ENCODE assay signal across 11 cellular contexts in genomic region chr2:240698852-240699561, GRCh38. TPM values are rescaled to one million over a fixed set of nuclear protein-coding genes. Genes with fewer than 3 reads are reported as not detected.
A peak's percentile ranks its signal among the peaks of the same experiment; 100 is the strongest.
DNase-seq lines count a peak whose midpoint lies in the region; ATAC-seq, FAIRE-seq and TF ChIP-seq lines count a peak whose summit lies in the region.
"Not testable (repeated sequence)": the region's sequence is repeated elsewhere in the genome, so short reads cannot be mapped to it uniquely, and the experiment has no call there.
"Had no signal": no experiment of that assay in that cellular context is flagged by ENCODE, and none has a peak within 500 bp of the region (broad histone marks: within the 10 kb centered on the region; RNA-seq: fewer than 3 reads in every experiment).

No MANE protein-coding gene starts in this region.

- H3K9me3 Mint-ChIP-seq in activated T-helper 17 cell treated with anti-CD3 and anti-CD28 coated beads, Interleukin-2, amount 50 U/mL, for 72 hours; naive thymus-derived CD4-positive, alpha-beta T cell: not testable (repeated sequence)

- H3K4me1 Mint-ChIP-seq in activated T-helper 17 cell treated with anti-CD3 and anti-CD28 coated beads, Interleukin-2, amount 50 U/mL, for 72 hours; naive thymus-derived CD4-positive, alpha-beta T cell: not testable (repeated sequence)

- not testable (repeated sequence) for H4K20me1 ChIP-seq in keratinocyte (ENCODE audit: control insufficient read depth, extremely low read depth, insufficient read depth, low read length)

- H3K9me1 ChIP-seq in keratinocyte (ENCODE audit: control insufficient read depth, extremely low read depth, insufficient read depth, low read length) = not testable (repeated sequence)

- CTCF ChIA-PET in naive thymus-derived CD4-positive, alpha-beta T cell (lab: Charles Lee) = not testable (repeated sequence)

- H2AFZ ChIP-seq in keratinocyte (ENCODE audit: control insufficient read depth, low read length) = not testable (repeated sequence)

- H3K36me3 ChIP-seq in RWPE2 (ENCODE audit: low read depth); bronchial epithelial cell (ENCODE audit: control insufficient read depth, insufficient read depth, low read length); gastroesophageal sphincter; keratinocyte (ENCODE audit: control insufficient read depth in 2 of 2, extremely low read depth in 1 of 2, insufficient read depth in 2 of 2, low read length in 2 of 2); naive thymus-derived CD4-positive, alpha-beta T cell (ENCODE audit: control insufficient read depth in 2 of 3, insufficient read depth in 3 of 3, low read length in 3 of 3): not testable (repeated sequence)

- not testable (repeated sequence) for H3K9ac ChIP-seq in keratinocyte (ENCODE audit: control insufficient read depth, extremely low read depth, insufficient read depth, low read length)

- peak; percentile 42 for DNase-seq in RWPE2 (ENCODE audit: low spot score)
- not testable (repeated sequence) for DNase-seq in bronchial epithelial cell (ENCODE audit: low read depth); keratinocyte (ENCODE audit: low read depth, low spot score); sciatic nerve (ENCODE audit: low spot score)
- peak in 1 of 9 donors; percentile 1 for DNase-seq in naive thymus-derived CD4-positive, alpha-beta T cell

- H3K9me3 ChIP-seq in RWPE2 (ENCODE audit: severe bottlenecking); gastroesophageal sphincter; keratinocyte (ENCODE audit: control insufficient read depth, low read depth, low read length); naive thymus-derived CD4-positive, alpha-beta T cell (ENCODE audit: control insufficient read depth in 2 of 3, low read length in 3 of 3): not testable (repeated sequence)

- not testable (repeated sequence) for H3K4me3 ChIP-seq in RWPE2 (ENCODE audit: severe bottlenecking); bronchial epithelial cell (ENCODE audit: low read depth, low read length); gastroesophageal sphincter; keratinocyte (ENCODE audit: control insufficient read depth in 2 of 3, extremely low read depth in 1 of 3, insufficient read depth in 2 of 3, low read depth in 1 of 3, low read length in 3 of 3); naive thymus-derived CD4-positive, alpha-beta T cell (ENCODE audit: low read length)

- H3K4me1 ChIP-seq in RWPE2 (ENCODE audit: insufficient read depth, poor library complexity, severe bottlenecking); gastroesophageal sphincter; keratinocyte (ENCODE audit: control insufficient read depth, extremely low read depth, insufficient read depth, low read length); naive thymus-derived CD4-positive, alpha-beta T cell (ENCODE audit: control insufficient read depth in 2 of 2, insufficient read depth in 2 of 2, low read length in 2 of 2): not testable (repeated sequence)

- not testable (repeated sequence) for TF ChIP-seq CTCF in RWPE2 (IDR thresholded peaks at IDR 0.05; ENCODE audit: poor library complexity, severe bottlenecking); bronchial epithelial cell (IDR thresholded peaks at IDR 0.05; ENCODE audit: insufficient read depth, low read length, severe bottlenecking); gastroesophageal sphincter (IDR thresholded peaks at IDR 0.05); keratinocyte (optimal IDR thresholded peaks at IDR 0.05 in 1 of 3, IDR thresholded peaks at IDR 0.05 in 1 of 3, conservative IDR thresholded peaks at IDR 0.05 in 1 of 3; ENCODE audit: extremely low read depth in 1 of 3, insufficient read depth in 2 of 3, low read length in 3 of 3)

- not testable (repeated sequence) for H3K27me3 Mint-ChIP-seq in activated T-helper 17 cell treated with anti-CD3 and anti-CD28 coated beads, Interleukin-2, amount 50 U/mL, for 72 hours
- peaks cover 0 to 13% (median 7%) of the 10 kb centered on the region in 5 donors for H3K27me3 Mint-ChIP-seq in naive thymus-derived CD4-positive, alpha-beta T cell

- not testable (repeated sequence) for H3K36me3 Mint-ChIP-seq in activated T-helper 17 cell treated with anti-CD3 and anti-CD28 coated beads, Interleukin-2, amount 50 U/mL, for 72 hours (ENCODE audit: low read depth); naive thymus-derived CD4-positive, alpha-beta T cell

- FAIRE-seq in G401.6 (lab: Jason Lieb, UNC) = peak; percentile 69
- peak; percentile 97 for FAIRE-seq in bronchial epithelial cell (lab: Jason Lieb, UNC)
- peak; percentile 77 for FAIRE-seq in keratinocyte (lab: Jason Lieb, UNC)

- not testable (repeated sequence) for H3K4me3 Mint-ChIP-seq in activated T-helper 17 cell treated with anti-CD3 and anti-CD28 coated beads, Interleukin-2, amount 50 U/mL, for 72 hours; naive thymus-derived CD4-positive, alpha-beta T cell

- not testable (repeated sequence) for H3K27ac Mint-ChIP-seq in activated T-helper 17 cell treated with anti-CD3 and anti-CD28 coated beads, Interleukin-2, amount 50 U/mL, for 72 hours; naive thymus-derived CD4-positive, alpha-beta T cell

- TF ChIP-seq POLR2A in gastroesophageal sphincter (IDR thresholded peaks at IDR 0.05) = not testable (repeated sequence)

- not testable (repeated sequence) for TF ChIP-seq EP300 in gastroesophageal sphincter (IDR thresholded peaks at IDR 0.05)

- intact Hi-C loops in naive thymus-derived CD4-positive, alpha-beta T cell (cut with micrococcal nuclease); sciatic nerve (cut with DNase I): not testable (repeated sequence)

- not testable (repeated sequence) for ATAC-seq in RWPE2 (ENCODE audit: low read depth)
- peak; percentile 16 for ATAC-seq in activated T-helper 17 cell treated with anti-CD3 and anti-CD28 coated beads, Interleukin-2, amount 50 U/mL, for 72 hours (replicated peaks)
- ATAC-seq in gastroesophageal sphincter (peak; percentile 31), sciatic nerve (peak; percentile 74)
- peak; percentile 33 for ATAC-seq in naive thymus-derived CD4-positive, alpha-beta T cell

- dilution Hi-C loops in keratinocyte (cut with MboI; ENCODE audit: extremely low pct_ligation_motif_present, low sequenced_read_pairs) = not testable (repeated sequence)

- not testable (repeated sequence) for H3K79me2 ChIP-seq in keratinocyte (ENCODE audit: control insufficient read depth, insufficient read depth, low read length)

- H3K4me2 ChIP-seq in keratinocyte (ENCODE audit: control insufficient read depth, extremely low read depth, insufficient read depth, low read depth, low read length) = not testable (repeated sequence)

- POLR2A ChIA-PET in naive thymus-derived CD4-positive, alpha-beta T cell (lab: Charles Lee) = not testable (repeated sequence)

- not testable (repeated sequence) for H3K27me3 ChIP-seq in RWPE2 (ENCODE audit: insufficient read depth, poor library complexity, severe bottlenecking); bronchial epithelial cell (ENCODE audit: control insufficient read depth, insufficient read depth, low read length); naive thymus-derived CD4-positive, alpha-beta T cell (ENCODE audit: control insufficient read depth in 2 of 2, insufficient read depth in 2 of 2, low read length in 2 of 2)
- H3K27me3 ChIP-seq in gastroesophageal sphincter (peaks cover 42% of the 10 kb centered on the region), keratinocyte (ENCODE audit: control insufficient read depth, extremely low read depth, insufficient read depth, low read length) (peaks cover 28% of the 10 kb centered on the region)

- not testable (repeated sequence) for H3K27ac ChIP-seq in RWPE2 (ENCODE audit: poor library complexity, severe bottlenecking); gastroesophageal sphincter; keratinocyte (ENCODE audit: control insufficient read depth, insufficient read depth, low read length); naive thymus-derived CD4-positive, alpha-beta T cell (ENCODE audit: low read depth, low read length)

- WGBS in gastroesophageal sphincter (ENCODE audit: low coverage in 1 of 2), 2 donors = no CpG with 5 or more reads among the region's 33 CpGs

RNA-seq across cellular contexts. Expression of gene AQP12A, which starts 7.3 kb away (rescaled TPM):
- not detected for total RNA-seq in activated T-helper 17 cell treated with anti-CD3 and anti-CD28 coated beads, Interleukin-2, amount 50 U/mL, for 72 hours
- total RNA-seq in bronchial epithelial cell (not detected in 2 replicates), gastroesophageal sphincter (not detected), sciatic nerve (not detected)
- not detected in 3 replicates for polyA plus RNA-seq in keratinocyte
- not detected for polyA plus RNA-seq in keratinocyte (2011; ENCODE audit: low read depth)
- not detected in 2 replicates for polyA plus RNA-seq in keratinocyte (2011; cell fraction: cytosol; rRNA removed)
- polyA plus RNA-seq in keratinocyte (2011; cell fraction: nucleus; rRNA removed) = not detected in 2 replicates
- polyA plus RNA-seq in keratinocyte (2012; ENCODE audit: low replicate concordance) = not detected in 2 replicates
- polyA minus RNA-seq in keratinocyte = not detected in 3 replicates
- not detected for polyA minus RNA-seq in keratinocyte (2011; cell fraction: cytosol; rRNA and poly(A)+ RNA removed)
- not detected in 2 replicates for polyA minus RNA-seq in keratinocyte (2011; cell fraction: nucleus; rRNA and poly(A)+ RNA removed)
- total RNA-seq in naive thymus-derived CD4-positive, alpha-beta T cell = not detected
- not detected for polyA plus RNA-seq in naive thymus-derived CD4-positive, alpha-beta T cell
- total RNA-seq: A172; CD8-positive, alpha-beta T cell; HT-29 had no signal

RNA-seq across cellular contexts. Expression of gene AQP12B, which starts 16.3 kb away (rescaled TPM):
- not detected for total RNA-seq in activated T-helper 17 cell treated with anti-CD3 and anti-CD28 coated beads, Interleukin-2, amount 50 U/mL, for 72 hours
- total RNA-seq in bronchial epithelial cell = not detected in 2 replicates
- total RNA-seq in gastroesophageal sphincter = not detected
- polyA plus RNA-seq in keratinocyte = not detected in 3 replicates
- not detected for polyA plus RNA-seq in keratinocyte (2011; ENCODE audit: low read depth)
- polyA plus RNA-seq in keratinocyte (2011; cell fraction: cytosol; rRNA removed) = not detected in 2 replicates
- polyA plus RNA-seq in keratinocyte (2011; cell fraction: nucleus; rRNA removed) = not detected in 2 replicates
- not detected in 2 replicates for polyA plus RNA-seq in keratinocyte (2012; ENCODE audit: low replicate concordance)
- polyA minus RNA-seq in keratinocyte = not detected in 3 replicates
- polyA minus RNA-seq in keratinocyte (2011; cell fraction: cytosol; rRNA and poly(A)+ RNA removed) = not detected
- polyA minus RNA-seq in keratinocyte (2011; cell fraction: nucleus; rRNA and poly(A)+ RNA removed) = not detected in 2 replicates
- total RNA-seq in naive thymus-derived CD4-positive, alpha-beta T cell = not detected
- polyA plus RNA-seq in naive thymus-derived CD4-positive, alpha-beta T cell = not detected
- total RNA-seq in sciatic nerve = not detected
- total RNA-seq: A172; CD8-positive, alpha-beta T cell; HT-29 had no signal
